In the genomic region with DNA sequence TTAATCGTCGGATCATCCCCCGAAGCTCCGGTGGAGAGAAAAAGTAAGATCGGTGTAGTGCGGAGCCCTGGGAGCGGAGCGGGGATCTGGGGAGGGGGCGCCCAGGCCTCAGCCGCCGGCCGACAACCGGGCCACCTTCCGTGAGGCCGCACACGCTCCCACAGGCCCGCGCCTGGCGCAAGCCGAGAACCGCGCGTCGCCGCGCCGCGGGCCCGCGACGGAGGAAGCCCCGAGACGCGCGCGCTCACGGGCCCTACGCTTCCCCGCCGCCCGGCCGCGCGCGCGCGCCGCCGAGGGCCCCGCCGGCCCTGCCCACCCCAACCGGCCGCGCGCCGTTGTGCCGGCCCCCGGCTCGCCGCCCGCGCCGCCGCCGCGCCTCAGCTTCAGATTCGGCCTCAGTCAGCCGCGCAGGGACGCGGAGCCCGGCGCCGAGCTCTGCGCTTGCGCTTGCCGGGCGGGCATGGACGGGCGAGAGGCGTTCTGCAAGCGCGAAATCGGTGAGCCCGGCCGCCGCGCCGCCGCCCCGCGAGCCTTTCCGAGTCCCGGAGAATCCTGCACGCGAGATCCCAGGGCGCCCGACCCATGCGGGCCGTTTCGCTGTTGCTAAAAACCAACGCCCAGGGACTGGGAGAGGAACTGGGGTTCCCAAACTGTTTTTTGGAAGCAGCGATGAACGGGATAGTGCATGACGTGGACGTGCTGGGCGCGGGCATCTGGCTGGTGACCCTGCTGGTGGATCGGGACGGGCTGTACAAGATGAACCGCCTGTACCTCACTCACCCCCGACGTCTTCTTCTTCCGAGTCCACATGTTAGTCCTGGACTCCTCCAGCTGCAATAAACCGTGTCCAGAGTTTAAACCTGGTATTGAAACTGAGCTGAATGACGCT, we compare ENCODE assay signal across 8 cellular contexts. TPM values are rescaled to one million over a fixed set of nuclear protein-coding genes. Genes with fewer than 3 reads are reported as not detected.
DNase-seq lines count a peak whose midpoint lies in the region; TF ChIP-seq lines count a peak whose summit lies in the region.

No MANE protein-coding gene starts in this region.

- no peaks in the 10 kb centered on the region for H3K27me3 ChIP-seq in SJSA1 (replicated peaks)

- peaks cover 18% of the 10 kb centered on the region for H3K27me3 Mint-ChIP-seq in activated naive CD4-positive, alpha-beta T cell treated with anti-CD3 and anti-CD28 coated beads for 36 hours (ENCODE audit: low read depth)

- in situ Hi-C loops in G401 (cut with HindIII; ENCODE audit: low sequenced_read_pairs): no loop called here

- CTCF ChIA-PET in activated naive CD4-positive, alpha-beta T cell treated with anti-CD3 and anti-CD28 coated beads for 36 hours (lab: Charles Lee): no interaction called here

- H3K36me3 Mint-ChIP-seq in activated naive CD4-positive, alpha-beta T cell treated with anti-CD3 and anti-CD28 coated beads for 36 hours (ENCODE audit: low read depth): no peaks in the 10 kb centered on the region

- H3K9me3 ChIP-seq in SJSA1 (replicated peaks): no peaks in the 10 kb centered on the region

- H3K4me1 ChIP-seq in SJSA1 (replicated peaks): peaks cover 52% of the 10 kb centered on the region

- H3K36me3 ChIP-seq in SJSA1: peaks cover 5% of the 10 kb centered on the region; the same call in 1 of the 2 replicates

- H3K27ac ChIP-seq in SJSA1: peak overlapping the region; percentile 74

- H3K4me3 Mint-ChIP-seq in activated naive CD4-positive, alpha-beta T cell treated with anti-CD3 and anti-CD28 coated beads for 36 hours: peak overlapping the region; percentile 83

- no peak overlapping the region for H3K27ac Mint-ChIP-seq in activated naive CD4-positive, alpha-beta T cell treated with anti-CD3 and anti-CD28 coated beads for 36 hours

- H3K4me3 ChIP-seq in LNCaP clone FGC (ENCODE audit: low read depth, low read length): peak overlapping the region; percentile 67
- peak overlapping the region; percentile 83 for H3K4me3 ChIP-seq in SJSA1

- 0 out of 2 replicates have a peak, but pooled peaks have one; percentile 5 for TF ChIP-seq CTCF in LNCaP clone FGC (IDR thresholded peaks at IDR 0.05; ENCODE audit: control insufficient read depth, extremely low read depth, insufficient read depth)

- intact Hi-C loops in activated naive CD4-positive, alpha-beta T cell treated with anti-CD3 and anti-CD28 coated beads for 36 hours (cut with micrococcal nuclease): no loop called here

- no peaks in the 10 kb centered on the region for H3K9me3 Mint-ChIP-seq in activated naive CD4-positive, alpha-beta T cell treated with anti-CD3 and anti-CD28 coated beads for 36 hours

- peak; percentile 83 for DNase-seq in G401 (ENCODE audit: low spot score)
- peak; percentile 76 for DNase-seq in H4 (ENCODE audit: low spot score)
- DNase-seq in LNCaP clone FGC (ENCODE audit: low read depth): no peak
- peak; percentile 89 to 90 for DNase-seq in SJSA1 (ENCODE audit: low read depth in 1 of 2, low spot score in 2 of 2)
- DNase-seq in activated naive CD4-positive, alpha-beta T cell treated with anti-CD3 and anti-CD28 coated beads for 36 hours: peak; percentile 65
- DNase-seq in germinal center (ENCODE audit: low spot score): peak; percentile 99
- peak; percentile 77 for DNase-seq in occipital lobe (lab: John Stamatoyannopoulos, UW)
- peak; percentile 86 for DNase-seq in superior temporal gyrus (ENCODE audit: extremely low spot score)

- peaks cover 28% of the 10 kb centered on the region for H3K4me1 Mint-ChIP-seq in activated naive CD4-positive, alpha-beta T cell treated with anti-CD3 and anti-CD28 coated beads for 36 hours (ENCODE audit: low read depth)

RNA-seq across cellular contexts. Expression of a gene that starts 28.0 kb away (rescaled TPM):
- 0.25 and 1.6 TPM in 2 replicates for total RNA-seq in G401 (2014; rRNA removed; shearing (Covaris generic))
- 0.33 and 1.0 TPM in 2 replicates for total RNA-seq in H4 (2014; rRNA removed; shearing (Covaris generic))
- 0.53 and 1.3 TPM in 2 replicates for total RNA-seq in SJSA1 (2014; rRNA removed; shearing (Covaris generic))
- 1 to 10 TPM; 2.4 to 3.5 TPM for total RNA-seq in activated naive CD4-positive, alpha-beta T cell treated with anti-CD3 and anti-CD28 coated beads for 36 hours
- 3.9 TPM for total RNA-seq in occipital lobe
